ENCODE assay signal across 11 cellular contexts in the genomic region with DNA sequence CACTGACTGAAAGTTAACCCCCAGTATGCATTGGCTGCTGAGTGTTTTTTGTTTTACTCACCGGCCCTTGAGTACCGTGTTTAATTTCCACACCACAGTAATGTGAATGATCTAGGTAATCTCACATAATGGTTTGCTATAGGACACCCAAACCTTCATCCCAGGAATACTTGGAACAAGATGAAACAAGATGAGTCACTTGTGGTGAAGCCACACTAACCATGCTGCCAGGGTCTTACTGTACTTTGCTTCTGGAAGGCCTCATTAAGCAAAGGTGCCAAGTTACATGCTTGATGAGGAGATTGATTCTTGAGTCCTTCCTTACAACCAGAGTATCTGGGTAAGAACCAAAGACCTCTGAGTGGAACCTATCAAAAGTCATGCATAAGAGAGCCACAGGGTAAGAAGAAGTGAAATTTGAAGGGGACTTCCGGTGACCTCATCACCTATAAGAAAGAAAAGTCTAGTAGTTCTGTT.
DNase-seq lines count a peak whose midpoint lies in the region; ATAC-seq and TF ChIP-seq lines count a peak whose summit lies in the region.
"Had no signal": no experiment of that assay in that cellular context is flagged by ENCODE, and none has a peak within 500 bp of the region (broad histone marks: within the 10 kb centered on the region; RNA-seq: fewer than 3 reads in every experiment).

No MANE protein-coding gene starts in this region.

- WGBS in endodermal cell (ENCODE audit: insufficient coverage in 1 of 2, insufficient read length in 1 of 2), 2 experiments = 83 to 88% methylated on average over 2 to 3 of the region's 3 CpGs

- no peaks in the 10 kb centered on the region for H3K79me2 ChIP-seq in osteoblast (ENCODE audit: insufficient read depth, low read length)

- H3K27ac ChIP-seq in osteoblast (ENCODE audit: low read depth, low read length) (peak overlapping the region; percentile 80), endodermal cell (ENCODE audit: low read depth, low read length) (no peak overlapping the region)
- H3K27ac ChIP-seq: 22Rv1, right lobe of liver had no signal

- H3K4me1 ChIP-seq in osteoblast (ENCODE audit: insufficient read depth, low read length) (peaks cover 21% of the 10 kb centered on the region), endodermal cell (ENCODE audit: control insufficient read depth, insufficient read depth, low read length) (no peaks in the 10 kb centered on the region)
- H3K4me1 ChIP-seq: right lobe of liver had no signal

- TF ChIP-seq CTCF in osteoblast (IDR thresholded peaks at IDR 0.05; ENCODE audit: extremely low read depth, low read depth, low read length) (no peak), endodermal cell (conservative IDR thresholded peaks at IDR 0.05) (no peak)

- ATAC-seq in HG02610 (IDR thresholded peaks at IDR 0.05; ENCODE audit: unreplicated experiment) = peak; percentile 77
- ATAC-seq in HG02973 (IDR thresholded peaks at IDR 0.05; ENCODE audit: unreplicated experiment) = no peak

- H3K9me3 Mint-ChIP-seq in endodermal cell = peaks cover 3% of the 10 kb centered on the region

- H3K9me3 ChIP-seq in osteoblast (ENCODE audit: low read depth, low read length) (no peaks in the 10 kb centered on the region), endodermal cell (ENCODE audit: control insufficient read depth, low read length) (peaks cover 3% of the 10 kb centered on the region)
- H3K9me3 ChIP-seq: right lobe of liver, SK-N-SH had no signal

- no peak overlapping the region for H3K4me2 ChIP-seq in osteoblast (ENCODE audit: insufficient read depth, low read length)
- H3K4me2 ChIP-seq: SK-N-SH had no signal

- H3K36me3 ChIP-seq in osteoblast (ENCODE audit: insufficient read depth, low read length) (no peaks in the 10 kb centered on the region), endodermal cell (ENCODE audit: control insufficient read depth, insufficient read depth, low read length) (no peaks in the 10 kb centered on the region)
- H3K36me3 ChIP-seq: right lobe of liver had no signal

- H2AFZ ChIP-seq in osteoblast (ENCODE audit: low read length) = no peak overlapping the region

- DNase-seq in DMS 273 (lab: John Stamatoyannopoulos, UW; ENCODE audit: unreplicated experiment) (peak; percentile 4), DMS 273 treated with DMSO at 0.1 percent for 48 hours (lab: John Stamatoyannopoulos, UW) (no peak), SW480 (ENCODE audit: low spot score) (peak; percentile 94), osteoblast (ENCODE audit: insufficient read length, low spot score, missing footprints) (peak; percentile 64), NCI-H2081 (lab: John Stamatoyannopoulos, UW) (no peak), endodermal cell (no peak)
- DNase-seq: right lobe of liver, SK-N-SH had no signal

- no peaks in the 10 kb centered on the region for H4K20me1 ChIP-seq in osteoblast (ENCODE audit: insufficient read depth, low read length)

- no peaks in the 10 kb centered on the region for H3K27me3 Mint-ChIP-seq in endodermal cell (ENCODE audit: insufficient read depth)

- H3K36me3 Mint-ChIP-seq in endodermal cell (ENCODE audit: low read depth) = no peaks in the 10 kb centered on the region

- H3K4me1 Mint-ChIP-seq in endodermal cell = peaks cover 6% of the 10 kb centered on the region

- H3K27ac Mint-ChIP-seq in endodermal cell = no peak overlapping the region

- no peak overlapping the region for H3K9ac ChIP-seq in endodermal cell (ENCODE audit: extremely low read depth, low read length, poor library complexity, severe bottlenecking)
- H3K9ac ChIP-seq: SK-N-SH had no signal

- H3K4me3 ChIP-seq in osteoblast (ENCODE audit: insufficient read depth, low read length) (no peak overlapping the region), endodermal cell (ENCODE audit: low read length) (no peak overlapping the region)
- H3K4me3 ChIP-seq: right lobe of liver had no signal

- H3K4me3 Mint-ChIP-seq in endodermal cell = no peak overlapping the region

- H3K27me3 ChIP-seq in osteoblast (ENCODE audit: insufficient read depth, low read length) (no peaks in the 10 kb centered on the region), endodermal cell (ENCODE audit: control insufficient read depth, insufficient read depth, low read length, poor library complexity, severe bottlenecking) (no peaks in the 10 kb centered on the region)
- H3K27me3 ChIP-seq: right lobe of liver had no signal

Comparison
In these comparisons a context has a peak if more than half of its experiments do, and no peak if none do; other contexts are left out.
1. DNase-seq: peak in DMS 273 (single experiment), SW480 (single experiment) and osteoblast (single experiment); none in DMS 273 treated with DMSO at 0.1 percent for 48 hours (single experiment), NCI-H2081 (0 of 2) and endodermal cell (single experiment).